ENCODE assay signal across 24 cellular contexts in the genomic region with DNA sequence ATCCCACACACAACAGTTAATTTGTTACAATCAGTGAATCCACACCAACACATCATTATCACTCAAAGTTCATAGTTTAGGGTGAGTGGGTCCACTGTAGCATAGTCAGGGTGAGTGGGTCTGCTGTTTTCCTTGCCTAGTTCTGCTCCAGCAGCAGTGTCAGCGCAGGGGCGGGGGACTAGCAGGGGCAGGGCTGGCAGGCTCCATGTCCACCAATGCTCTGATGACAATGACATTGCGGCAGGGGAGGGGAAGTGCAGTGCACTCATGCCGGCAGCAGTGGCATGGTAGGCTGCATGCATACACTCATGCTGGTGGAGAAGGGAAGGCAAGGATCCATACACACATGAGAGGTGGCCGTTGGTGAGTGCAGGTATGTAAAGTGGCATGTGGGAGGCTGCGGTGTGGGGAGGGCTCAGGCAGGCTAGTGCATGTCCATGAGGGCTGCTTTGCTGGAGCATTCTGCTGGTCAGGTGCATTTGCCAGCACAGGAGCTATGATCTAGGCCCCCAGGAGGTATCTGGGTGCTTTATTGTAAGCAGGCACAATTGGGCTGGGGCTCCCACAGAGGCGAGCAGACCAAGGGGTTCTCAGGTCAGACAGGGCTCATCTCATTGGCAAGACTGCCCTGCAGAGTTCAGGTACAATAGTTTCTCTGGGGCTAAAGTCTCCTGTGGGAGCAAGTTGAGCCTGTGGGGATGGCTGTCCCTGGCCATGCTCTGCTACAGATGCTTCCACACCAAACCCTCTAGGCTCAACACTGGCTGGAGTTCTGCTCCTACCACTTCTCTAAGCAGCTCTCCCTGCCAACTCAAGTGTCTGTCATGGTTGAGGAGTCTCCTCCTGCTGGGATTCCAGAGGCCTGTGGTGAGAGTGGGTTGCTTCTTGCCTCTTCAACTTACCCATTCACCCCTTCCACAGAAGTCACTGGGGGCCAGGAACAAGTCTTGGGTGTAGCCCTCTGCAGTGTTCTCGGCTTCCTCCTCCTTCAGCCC.
"Had no signal": no experiment of that assay in that cellular context is flagged by ENCODE, and none has a peak within 500 bp of the region (broad histone marks: within the 10 kb centered on the region; RNA-seq: fewer than 3 reads in every experiment).

No MANE protein-coding gene starts in this region.

- ATAC-seq: activated CD8-positive, alpha-beta T cell treated with anti-CD3 and anti-CD28 coated beads, Interleukin-2, amount 10 ng/mL, durations not matched to agents 7 days and 5 days; activated naive CD4-positive, alpha-beta T cell treated with anti-CD3 and anti-CD28 coated beads, Interleukin-2, amount 50 U/mL, for 72 hours; esophagus mucosa; gastrocnemius medialis; heart left ventricle; left lobe of liver; pancreas; right lobe of liver had no signal

- H3K36me3 Mint-ChIP-seq: activated naive CD4-positive, alpha-beta T cell treated with anti-CD3 and anti-CD28 coated beads, Interleukin-2, amount 50 U/mL, for 72 hours; natural killer cell treated with Interleukin-12 subunit alpha and Interleukin-12 subunit beta and Interleukin-15 and Interleukin-18, amount 100 ng/mL, for 72 hours had no signal

- H3K4me3 ChIP-seq: gastrocnemius medialis, heart left ventricle, lung, pancreas, right lobe of liver, skin epidermis, thoracic aorta had no signal

- H3K9me3 Mint-ChIP-seq: activated CD4-positive, alpha-beta T cell treated with anti-CD3 and anti-CD28 coated beads, Interleukin-2, amount 10 ng/mL, durations not matched to agents 7 days and 5 days; activated naive CD4-positive, alpha-beta T cell treated with anti-CD3 and anti-CD28 coated beads, Interleukin-2, amount 50 U/mL, for 72 hours; central memory CD8-positive, alpha-beta T cell had no signal

- H3K36me3 ChIP-seq: brain microvascular endothelial cell, gastrocnemius medialis, heart left ventricle, pancreas, right lobe of liver, thoracic aorta, WERI-Rb-1 had no signal

- H3K27ac Mint-ChIP-seq: activated CD4-positive, alpha-beta T cell treated with anti-CD3 and anti-CD28 coated beads, Interleukin-2, amount 10 ng/mL, durations not matched to agents 7 days and 5 days; activated CD8-positive, alpha-beta T cell treated with anti-CD3 and anti-CD28 coated beads, Interleukin-2, amount 10 ng/mL, durations not matched to agents 7 days and 5 days; activated naive CD4-positive, alpha-beta T cell treated with anti-CD3 and anti-CD28 coated beads, Interleukin-2, amount 50 U/mL, for 72 hours; mesothelial cell of epicardium; natural killer cell treated with Interleukin-12 subunit alpha and Interleukin-12 subunit beta and Interleukin-15 and Interleukin-18, amount 100 ng/mL, for 72 hours had no signal

- DNase-seq: activated CD4-positive, alpha-beta T cell treated with anti-CD3 and anti-CD28 coated beads, Interleukin-2, amount 10 ng/mL, durations not matched to agents 7 days and 5 days; activated CD4-positive, CD25-positive, alpha-beta regulatory T cell treated with anti-CD3 and anti-CD28 coated beads, Interleukin-2, amount 50 U/mL, for 72 hours; activated CD8-positive, alpha-beta T cell treated with anti-CD3 and anti-CD28 coated beads, Interleukin-2, amount 10 ng/mL, durations not matched to agents 7 days and 5 days; activated gamma-delta T cell treated with Interleukin-2 at 50 U/mL for 16 hours; aorta; brain microvascular endothelial cell; effector memory CD4-positive, alpha-beta T cell; gastrocnemius medialis; heart left ventricle; pancreas; right lobe of liver; stimulated activated CD4-positive, alpha-beta T cell treated with anti-CD3 and anti-CD28 coated beads, Interleukin-2, amount 100 ng/mL, for 24 hours; stimulated activated naive CD4-positive, alpha-beta T cell; T-helper 1 cell; WERI-Rb-1 had no signal

- H3K4me1 ChIP-seq: gastrocnemius medialis, heart left ventricle, pancreas, right lobe of liver had no signal

- H3K27ac ChIP-seq: brain microvascular endothelial cell, gastrocnemius medialis, heart left ventricle, pancreas, right lobe of liver, skin epidermis, thoracic aorta, WERI-Rb-1 had no signal

- H3K4me3 Mint-ChIP-seq: activated CD4-positive, alpha-beta T cell treated with anti-CD3 and anti-CD28 coated beads, Interleukin-2, amount 10 ng/mL, durations not matched to agents 7 days and 5 days; activated CD8-positive, alpha-beta T cell treated with anti-CD3 and anti-CD28 coated beads, Interleukin-2, amount 10 ng/mL, durations not matched to agents 7 days and 5 days; central memory CD8-positive, alpha-beta T cell; mesothelial cell of epicardium; natural killer cell treated with Interleukin-12 subunit alpha and Interleukin-12 subunit beta and Interleukin-15 and Interleukin-18, amount 100 ng/mL, for 72 hours had no signal

- H3K27me3 ChIP-seq: brain microvascular endothelial cell, gastrocnemius medialis, pancreas, right lobe of liver had no signal

- H3K4me1 Mint-ChIP-seq: activated CD4-positive, alpha-beta T cell treated with anti-CD3 and anti-CD28 coated beads, Interleukin-2, amount 10 ng/mL, durations not matched to agents 7 days and 5 days; central memory CD8-positive, alpha-beta T cell had no signal

- H3K9me3 ChIP-seq: gastrocnemius medialis, heart left ventricle, pancreas, right lobe of liver, thoracic aorta had no signal
